ENCODE assay signal across 14 cellular contexts in the genomic region with DNA sequence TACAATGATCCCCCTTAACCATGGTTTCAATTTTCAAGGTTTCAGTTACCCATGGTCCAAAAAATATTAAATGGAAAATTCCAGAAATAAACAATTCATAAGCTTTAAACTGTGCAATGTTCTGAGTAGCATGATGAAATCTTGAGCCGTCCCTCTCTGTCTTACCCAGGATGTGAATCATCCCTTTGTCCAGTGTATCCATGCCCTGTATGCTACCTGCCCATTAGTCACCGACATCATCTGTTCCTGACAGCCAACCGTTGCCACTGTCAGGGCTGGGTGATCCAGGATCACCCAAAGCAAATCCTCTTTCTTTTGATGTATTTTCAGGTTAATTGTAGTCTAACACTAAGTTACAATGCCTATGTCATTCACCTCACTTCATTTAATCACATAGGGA. TPM values are rescaled to one million over a fixed set of nuclear protein-coding genes. Genes with fewer than 3 reads are reported as not detected.
DNase-seq lines count a peak whose midpoint lies in the region; ATAC-seq and TF ChIP-seq lines count a peak whose summit lies in the region.
"Had no signal": no experiment of that assay in that cellular context is flagged by ENCODE, and none has a peak within 500 bp of the region (broad histone marks: within the 10 kb centered on the region; RNA-seq: fewer than 3 reads in every experiment).

No MANE protein-coding gene starts in this region.

- peaks cover 7% of the 10 kb centered on the region for H3K4me1 Mint-ChIP-seq in MCF 10A (ENCODE audit: insufficient read depth, unreplicated experiment)
- H3K4me1 Mint-ChIP-seq: activated naive CD4-positive, alpha-beta T cell treated with anti-CD3 and anti-CD28 coated beads, Interleukin-2, amount 10 ng/mL, durations not matched to agents 7 days and 5 days; naive thymus-derived CD8-positive, alpha-beta T cell had no signal

- no peaks in the 10 kb centered on the region for H3K36me3 Mint-ChIP-seq in MCF 10A (ENCODE audit: insufficient read depth, unreplicated experiment)
- H3K36me3 Mint-ChIP-seq: activated naive CD4-positive, alpha-beta T cell treated with anti-CD3 and anti-CD28 coated beads, Interleukin-2, amount 10 ng/mL, durations not matched to agents 7 days and 5 days had no signal

- no peaks in the 10 kb centered on the region for H4K20me1 ChIP-seq in fibroblast of lung (ENCODE audit: control insufficient read depth, extremely low read depth, insufficient read depth, low read length)

- CTCF ChIA-PET in MCF 10A (lab: Yijun Ruan, JAX): interaction anchor here (1.9 kb wide), 1 partner anchor 13 kb away, joined by 5 read pairs; no protein-coding TSS in a partner anchor

- no TSS peak for BruUV-seq in MCF 10A (replicated peaks; lab: Mats Ljungman, UMichigan)

- POLR2A ChIA-PET in MCF 10A (lab: Yijun Ruan, JAX): interaction anchor here (0.5 to 3.0 kb wide), 9 partner anchors 13 to 889 kb away, joined by 3 to 17 read pairs (median 3); a partner anchor contains a TSS

- no peak for TF ChIP-seq POLR2A in breast epithelium (IDR thresholded peaks at IDR 0.05)

- H3K9ac ChIP-seq in fibroblast of lung (ENCODE audit: insufficient read depth, low read length): no peak overlapping the region

- ATAC-seq in HG02588 (IDR thresholded peaks at IDR 0.05; ENCODE audit: unreplicated experiment): no peak
- no peak for ATAC-seq in left colon
- ATAC-seq: naive thymus-derived CD8-positive, alpha-beta T cell had no signal

- H3K27ac ChIP-seq in breast epithelium: no peak overlapping the region
- H3K27ac ChIP-seq in SJSA1: peak overlapping the region; percentile 17; the same call in 1 of the 2 replicates
- H3K27ac ChIP-seq in fibroblast of lung (ENCODE audit: insufficient read depth, low read length): no peak overlapping the region
- H3K27ac ChIP-seq: 22Rv1 had no signal

- no peaks in the 10 kb centered on the region for H3K27me3 Mint-ChIP-seq in MCF 10A (ENCODE audit: insufficient read depth, unreplicated experiment)

- no peak overlapping the region for H2AFZ ChIP-seq in fibroblast of lung (ENCODE audit: low read length)

- no peak overlapping the region for H3K4me3 ChIP-seq in breast epithelium
- no peak overlapping the region for H3K4me3 ChIP-seq in SJSA1
- no peak overlapping the region for H3K4me3 ChIP-seq in fibroblast of lung (replicated peaks in 1 of 4; ENCODE audit: control extremely low read depth in 1 of 4, insufficient read depth in 1 of 4, low read depth in 3 of 4, low read length in 4 of 4)

- peak overlapping the region; percentile 46 for H3K4me3 Mint-ChIP-seq in MCF 10A (ENCODE audit: unreplicated experiment)
- H3K4me3 Mint-ChIP-seq: activated naive CD4-positive, alpha-beta T cell treated with anti-CD3 and anti-CD28 coated beads, Interleukin-2, amount 10 ng/mL, durations not matched to agents 7 days and 5 days; naive thymus-derived CD8-positive, alpha-beta T cell had no signal

- no peaks in the 10 kb centered on the region for H3K79me2 ChIP-seq in fibroblast of lung (ENCODE audit: control insufficient read depth, insufficient read depth, low read length)

- H3K4me1 ChIP-seq in breast epithelium (no peaks in the 10 kb centered on the region), SJSA1 (replicated peaks) (peaks cover 7% of the 10 kb centered on the region), fibroblast of lung (ENCODE audit: control insufficient read depth, extremely low read depth, insufficient read depth, low read length) (no peaks in the 10 kb centered on the region)

- H3K36me3 ChIP-seq in breast epithelium: no peaks in the 10 kb centered on the region
- no peaks in the 10 kb centered on the region for H3K36me3 ChIP-seq in SJSA1
- no peaks in the 10 kb centered on the region for H3K36me3 ChIP-seq in fibroblast of lung (ENCODE audit: control insufficient read depth, insufficient read depth, low read length)

- H3K9me3 ChIP-seq in breast epithelium (no peaks in the 10 kb centered on the region), SJSA1 (replicated peaks) (no peaks in the 10 kb centered on the region), fibroblast of lung (ENCODE audit: control insufficient read depth, insufficient read depth, low read depth, low read length) (no peaks in the 10 kb centered on the region)

- no peaks in the 10 kb centered on the region for H3K9me3 Mint-ChIP-seq in MCF 10A (ENCODE audit: unreplicated experiment)
- H3K9me3 Mint-ChIP-seq: activated naive CD4-positive, alpha-beta T cell treated with anti-CD3 and anti-CD28 coated beads, Interleukin-2, amount 10 ng/mL, durations not matched to agents 7 days and 5 days had no signal

- no peaks in the 10 kb centered on the region for H3K27me3 ChIP-seq in breast epithelium
- H3K27me3 ChIP-seq in SJSA1 (replicated peaks): no peaks in the 10 kb centered on the region
- peaks cover 4% of the 10 kb centered on the region for H3K27me3 ChIP-seq in fibroblast of lung (ENCODE audit: control insufficient read depth, insufficient read depth, low read length)

- intact Hi-C loops in MCF 10A (cut with micrococcal nuclease): loop anchor here (2.0 kb wide), 1 partner anchor 15 kb away; a partner anchor contains a TSS
- intact Hi-C loops in breast epithelium (cut with DNase I; ENCODE audit: low total_unique reads): no loop called here
- intact Hi-C loops in left colon (cut with DNase I, micrococcal nuclease): no loop called here

- no peak overlapping the region for H3K4me2 ChIP-seq in fibroblast of lung (ENCODE audit: extremely low read depth, insufficient read depth, low read length)

- DNase-seq in MCF 10A (ENCODE audit: unreplicated experiment): peak; percentile 96
- DNase-seq in breast epithelium (ENCODE audit: low spot score in 2 of 2): no peak
- DNase-seq in SJSA1 (ENCODE audit: low read depth in 1 of 2, low spot score in 2 of 2): peak; percentile 23 to 49
- DNase-seq in fibroblast of lung (ENCODE audit: low read depth in 2 of 2): peak; percentile 65 to 83
- no peak for DNase-seq in C1 segment of cervical spinal cord (lab: John Stamatoyannopoulos, UW)
- DNase-seq in left colon: no peak
- no peak for DNase-seq in superior temporal gyrus (ENCODE audit: extremely low spot score)
- DNase-seq: activated naive CD4-positive, alpha-beta T cell treated with anti-CD3 and anti-CD28 coated beads, Interleukin-2, amount 10 ng/mL, durations not matched to agents 7 days and 5 days; GOT3; naive thymus-derived CD8-positive, alpha-beta T cell; NCI-H510A; small intestine had no signal

- H3K27ac Mint-ChIP-seq in MCF 10A (ENCODE audit: low read depth, unreplicated experiment): peak overlapping the region; percentile 95
- H3K27ac Mint-ChIP-seq: activated naive CD4-positive, alpha-beta T cell treated with anti-CD3 and anti-CD28 coated beads, Interleukin-2, amount 10 ng/mL, durations not matched to agents 7 days and 5 days; naive thymus-derived CD8-positive, alpha-beta T cell had no signal

- TF ChIP-seq CTCF in MCF 10A (IDR thresholded peaks at IDR 0.05; ENCODE audit: unreplicated experiment): no peak
- no peak for TF ChIP-seq CTCF in breast epithelium (IDR thresholded peaks at IDR 0.05)
- no peak for TF ChIP-seq CTCF in fibroblast of lung (conservative IDR thresholded peaks at IDR 0.05 in 1 of 2, IDR thresholded peaks at IDR 0.05 in 1 of 2; ENCODE audit: low read depth in 1 of 2, low read length in 2 of 2)

RNA-seq across cellular contexts. Expression of a gene that starts 15.7 kb away (rescaled TPM):
- total RNA-seq in MCF 10A (2022) (169 and 224 TPM in 2 replicates), breast epithelium (10 to 100 TPM; 56.0 to 73.7 (median 69.1) TPM), fibroblast of lung (70.4 and 74.3 TPM in 2 replicates), left colon (10 to 100 TPM; 59.2 to 67.2 TPM)
- total RNA-seq in SJSA1 (2014; rRNA removed; shearing (Covaris generic)): 92.2 and 122 TPM in 2 replicates
- polyA plus RNA-seq in fibroblast of lung: 91.4 and 122 TPM in 2 replicates
- 68.7 and 96.7 TPM in 2 replicates for polyA plus RNA-seq in fibroblast of lung (2012)
- 4.7 and 8.7 TPM in 2 replicates for polyA minus RNA-seq in fibroblast of lung (ENCODE audit: low replicate concordance)

Comparison
In these comparisons a context has a peak if more than half of its experiments do, and no peak if none do; other contexts are left out.
1. DNase-seq: peak in MCF 10A (single experiment), SJSA1 (2 of 2) and fibroblast of lung (2 of 2); none in breast epithelium (0 of 2), C1 segment of cervical spinal cord (0 of 14), left colon (0 of 2) and superior temporal gyrus (single experiment).